ENCODE assay signal across 16 cellular contexts in the genomic region with DNA sequence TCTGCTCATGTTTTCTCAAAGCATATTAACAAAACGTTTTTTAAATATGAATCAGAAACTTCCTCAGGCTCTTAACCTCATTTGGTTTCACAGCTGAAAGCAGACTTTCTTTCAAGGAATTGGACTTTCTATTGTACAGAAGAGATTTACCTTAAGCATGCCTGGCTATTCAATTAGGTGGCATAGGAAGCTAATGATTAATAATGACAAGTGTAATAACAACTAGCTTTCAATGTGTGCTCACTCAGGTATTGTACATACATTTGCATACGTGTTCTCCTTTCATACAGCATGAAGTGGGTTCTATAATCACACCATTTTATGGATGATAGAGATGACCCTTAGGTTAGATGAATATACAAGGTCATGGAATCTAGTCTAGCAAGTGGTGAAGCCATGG.
A peak's percentile ranks its signal among the peaks of the same experiment; 100 is the strongest.
DNase-seq lines count a peak whose midpoint lies in the region; ATAC-seq and TF ChIP-seq lines count a peak whose summit lies in the region.
"Had no signal": no experiment of that assay in that cellular context is flagged by ENCODE, and none has a peak within 500 bp of the region (broad histone marks: within the 10 kb centered on the region; RNA-seq: fewer than 3 reads in every experiment).

No MANE protein-coding gene starts in this region.

- dilution Hi-C loops in IMR-90 (cut with HindIII; ENCODE audit: low sequenced_read_pairs, unreplicated experiment): no loop called here

- no peak overlapping the region for H2BK120ac ChIP-seq in IMR-90 (ENCODE audit: low read depth, low read length)

- DNase-seq in IMR-90 (peak; percentile 6), left kidney (ENCODE audit: low read depth, low spot score) (peak; percentile 16), G401 (ENCODE audit: low spot score) (no peak)
- DNase-seq in activated CD4-positive, alpha-beta T cell treated with anti-CD3 and anti-CD28 coated beads, Interleukin-2, amount 50 U/mL, for 48 hours: no peak
- DNase-seq: COR-L47, NCI-H1436, NCI-H2029 treated with DMSO at 0.1 percent for 48 hours, NCI-H510A, Peyer's patch, Right ventricle myocardium superior had no signal

- no peak overlapping the region for H3K4me3 ChIP-seq in IMR-90 (ENCODE audit: insufficient read depth, low read depth, low read length)
- H3K4me3 ChIP-seq: A549, Peyer's patch had no signal

- intact Hi-C loops in IMR-90 (cut with micrococcal nuclease): loop anchor here (1.0 kb wide), 1 partner anchor 8 kb away; no protein-coding TSS in a partner anchor

- WGBS in IMR-90 (ENCODE audit: extremely low coverage in 2 of 2, insufficient read length in 1 of 2), 2 experiments: no CpG with 5 or more reads among the region's 2 CpGs

- 0 out of 2 replicates have a peak, but pooled peaks cover 2% of the 10 kb centered on the region for H3K36me3 ChIP-seq in IMR-90 (ENCODE audit: control insufficient read depth, insufficient read depth, low read length)
- H3K36me3 ChIP-seq: Peyer's patch had no signal

- CTCF ChIA-PET in IMR-90 (lab: Yijun Ruan, JAX): no interaction called here

- no peak overlapping the region for H4K5ac ChIP-seq in IMR-90 (ENCODE audit: low read depth, low read length)

- no peak overlapping the region for H3K14ac ChIP-seq in IMR-90 (replicated peaks; ENCODE audit: low read depth, low read length)

- no peak overlapping the region for H3K4me2 ChIP-seq in IMR-90 (ENCODE audit: low read depth, low read length)
- H3K4me2 ChIP-seq: A549 had no signal

- H2BK15ac ChIP-seq in IMR-90 (ENCODE audit: low read depth, low read length): no peak overlapping the region

- no peak for TF ChIP-seq CTCF in IMR-90 (conservative IDR thresholded peaks at IDR 0.05; ENCODE audit: low read depth, low read length)

- H3K79me1 ChIP-seq in IMR-90 (ENCODE audit: low read depth in 1 of 2, low read length in 2 of 2): peaks cover 15 to 34% of the 10 kb centered on the region in 2 experiments

- POLR2A ChIA-PET in IMR-90 (lab: Charles Lee; ENCODE audit: unreplicated experiment): no interaction called here

- 0 out of 2 replicates have a peak, but pooled peaks cover 7% of the 10 kb centered on the region for H3K9me1 ChIP-seq in IMR-90 (ENCODE audit: insufficient read depth, low read length)

- H4K20me1 ChIP-seq in IMR-90 (ENCODE audit: insufficient read depth, low read length): no peaks in the 10 kb centered on the region; the same call in 1 of the 2 replicates

- no peak overlapping the region for H4K91ac ChIP-seq in IMR-90 (ENCODE audit: insufficient read depth, low read depth, low read length)

- H2AK5ac ChIP-seq in IMR-90 (ENCODE audit: low read depth, low read length): no peak overlapping the region

- H3K27me3 ChIP-seq in IMR-90 (ENCODE audit: control insufficient read depth, insufficient read depth, low read length): no peaks in the 10 kb centered on the region
- H3K27me3 ChIP-seq: Peyer's patch had no signal

- no peak overlapping the region for H3K4ac ChIP-seq in IMR-90 (ENCODE audit: low read depth, low read length)

- TF ChIP-seq POLR2A in IMR-90 (IDR thresholded peaks at IDR 0.05; ENCODE audit: low read depth, low read length): no peak

- BruUV-seq in IMR-90 (replicated peaks; lab: Mats Ljungman, UMichigan): no TSS peak

- no peak overlapping the region for H2BK5ac ChIP-seq in IMR-90 (ENCODE audit: low read depth, low read length, poor library complexity, severe bottlenecking)

- H3K9ac ChIP-seq in IMR-90 (ENCODE audit: low read depth, low read length): no peak overlapping the region

- no peak overlapping the region for H2AFZ ChIP-seq in IMR-90 (replicated peaks; ENCODE audit: low read length, poor library complexity)

- H2AK9ac ChIP-seq in IMR-90 (replicated peaks; ENCODE audit: low read depth, low read length, poor library complexity): no peak overlapping the region

- no peak overlapping the region for H3K27ac ChIP-seq in IMR-90 (ENCODE audit: insufficient read depth, low read length)
- H3K27ac ChIP-seq: A549, Peyer's patch had no signal

- no peak overlapping the region; a peak in 1 of 4 replicates for H4K8ac ChIP-seq in IMR-90 (ENCODE audit: low read depth in 2 of 2, low read length in 2 of 2)

- H3K23ac ChIP-seq in IMR-90 (ENCODE audit: low read depth, low read length): no peak overlapping the region

- no peak overlapping the region for H3K56ac ChIP-seq in IMR-90 (ENCODE audit: extremely low read depth, insufficient read depth, low read length)

- H3K4me1 ChIP-seq in IMR-90 (ENCODE audit: control insufficient read depth, insufficient read depth, low read length): peaks cover 3% of the 10 kb centered on the region; the same call in 1 of the 2 replicates
- H3K4me1 ChIP-seq: Peyer's patch had no signal

- no peak for TF ChIP-seq RAD21 in IMR-90 (IDR thresholded peaks at IDR 0.05; ENCODE audit: low read length)

- in situ Hi-C loops in IMR-90 (cut with MboI; ENCODE audit: low sequenced_read_pairs): no loop called here
- in situ Hi-C loops in G401 (cut with HindIII; ENCODE audit: low sequenced_read_pairs): no loop called here

- H2BK20ac ChIP-seq in IMR-90 (ENCODE audit: low read depth, low read length): no peak overlapping the region

- H3K18ac ChIP-seq in IMR-90 (ENCODE audit: low read depth, low read length): no peak overlapping the region

- ATAC-seq in GM18907 (IDR thresholded peaks at IDR 0.05; ENCODE audit: unreplicated experiment) (peak; percentile 85), HG02943 (IDR thresholded peaks at IDR 0.05; ENCODE audit: low read depth, unreplicated experiment) (peak; percentile 60), IMR-90 (ENCODE audit: low read depth) (no peak), GM21576 (IDR thresholded peaks at IDR 0.05; ENCODE audit: unreplicated experiment) (no peak), HG03139 (IDR thresholded peaks at IDR 0.05; ENCODE audit: unreplicated experiment) (no peak)
- ATAC-seq: A549, SK-N-SH treated with all-trans-retinoic acid at 6 μM for 48 hours had no signal

- H3K9me3 ChIP-seq in IMR-90 (ENCODE audit: control insufficient read depth, insufficient read depth, low read length): no peaks in the 10 kb centered on the region
- H3K9me3 ChIP-seq: Peyer's patch had no signal

TF ChIP-seq in IMR-90, 13 proteins besides CTCF, POLR2A, EP300 and RAD21:
- TF ChIP-seq SMC3 (IDR thresholded peaks at IDR 0.05; ENCODE audit: low read depth, low read length): no peak
- no peak for TF ChIP-seq FOS (IDR thresholded peaks at IDR 0.05; ENCODE audit: low read depth, low read length)
- no peak for TF ChIP-seq RCOR1 (IDR thresholded peaks at IDR 0.05; ENCODE audit: insufficient replicate concordance, low read length)
- TF ChIP-seq CEBPB (IDR thresholded peaks at IDR 0.05; ENCODE audit: low read depth, low read length): no peak
- TF ChIP-seq CHD1 (IDR thresholded peaks at IDR 0.05; ENCODE audit: low read depth, low read length): no peak
- TF ChIP-seq, protein P1, sequence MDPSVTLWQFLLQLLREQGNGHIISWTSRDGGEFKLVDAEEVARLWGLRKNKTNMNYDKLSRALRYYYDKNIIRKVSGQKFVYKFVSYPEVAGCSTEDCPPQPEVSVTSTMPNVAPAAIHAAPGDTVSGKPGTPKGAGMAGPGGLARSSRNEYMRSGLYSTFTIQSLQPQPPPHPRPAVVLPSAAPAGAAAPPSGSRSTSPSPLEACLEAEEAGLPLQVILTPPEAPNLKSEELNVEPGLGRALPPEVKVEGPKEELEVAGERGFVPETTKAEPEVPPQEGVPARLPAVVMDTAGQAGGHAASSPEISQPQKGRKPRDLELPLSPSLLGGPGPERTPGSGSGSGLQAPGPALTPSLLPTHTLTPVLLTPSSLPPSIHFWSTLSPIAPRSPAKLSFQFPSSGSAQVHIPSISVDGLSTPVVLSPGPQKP (IDR thresholded peaks at IDR 0.05; ENCODE audit: borderline replicate concordance, low read depth, low read length): no peak
- TF ChIP-seq, protein P2, sequence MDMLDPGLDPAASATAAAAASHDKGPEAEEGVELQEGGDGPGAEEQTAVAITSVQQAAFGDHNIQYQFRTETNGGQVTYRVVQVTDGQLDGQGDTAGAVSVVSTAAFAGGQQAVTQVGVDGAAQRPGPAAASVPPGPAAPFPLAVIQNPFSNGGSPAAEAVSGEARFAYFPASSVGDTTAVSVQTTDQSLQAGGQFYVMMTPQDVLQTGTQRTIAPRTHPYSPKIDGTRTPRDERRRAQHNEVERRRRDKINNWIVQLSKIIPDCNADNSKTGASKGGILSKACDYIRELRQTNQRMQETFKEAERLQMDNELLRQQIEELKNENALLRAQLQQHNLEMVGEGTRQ (IDR thresholded peaks at IDR 0.05; ENCODE audit: low read depth, low read length): no peak
- no peak for TF ChIP-seq RFX5 (IDR thresholded peaks at IDR 0.05; ENCODE audit: low read depth, low read length)
- TF ChIP-seq NFE2L2 (IDR thresholded peaks at IDR 0.05; ENCODE audit: low read depth, low read length): no peak
- TF ChIP-seq MXI1 (IDR thresholded peaks at IDR 0.05; ENCODE audit: borderline replicate concordance, low read depth, low read length): no peak
- no peak for TF ChIP-seq MAFK (IDR thresholded peaks at IDR 0.05; ENCODE audit: low read depth, low read length)
- no peak for TF ChIP-seq MAZ (IDR thresholded peaks at IDR 0.05; ENCODE audit: borderline replicate concordance, low read depth, low read length)
- TF ChIP-seq BHLHE40 (IDR thresholded peaks at IDR 0.05; ENCODE audit: low read depth, low read length): no peak

Comparison
In these comparisons a context has a peak if more than half of its experiments do, and no peak if none do; other contexts are left out.
1. ATAC-seq: peak in GM18907 (single experiment) and HG02943 (single experiment); none in IMR-90 (single experiment), GM21576 (single experiment) and HG03139 (single experiment).
2. DNase-seq: peak in IMR-90 (single experiment) and left kidney (single experiment); none in G401 (single experiment) and activated CD4-positive, alpha-beta T cell treated with anti-CD3 and anti-CD28 coated beads, Interleukin-2, amount 50 U/mL, for 48 hours (0 of 2).